In the genomic region with DNA sequence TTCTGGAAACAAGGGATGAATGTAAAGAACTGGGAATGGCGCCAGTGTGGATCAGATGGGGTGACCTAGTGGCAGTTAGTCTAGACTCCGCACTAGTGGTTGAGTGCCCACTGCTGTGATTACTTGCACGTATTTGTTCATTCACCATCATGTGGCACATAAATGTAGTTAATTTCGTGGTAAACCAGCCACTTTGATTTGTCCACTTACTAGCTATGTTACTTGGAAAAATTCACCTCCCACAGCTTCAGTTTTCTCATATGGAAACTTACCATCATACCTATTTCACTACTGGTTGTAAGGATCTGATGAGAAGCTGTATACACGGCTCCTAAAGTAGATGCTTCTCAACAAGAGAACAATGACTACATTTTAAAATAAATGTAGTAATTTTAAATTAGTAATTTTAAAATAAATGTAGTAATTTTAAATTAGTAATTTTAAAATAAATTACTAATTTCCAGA, we compare ENCODE assay signal across 8 cellular contexts. TPM values are rescaled to one million over a fixed set of nuclear protein-coding genes. Genes with fewer than 3 reads are reported as not detected.
DNase-seq lines count a peak whose midpoint lies in the region; ATAC-seq and TF ChIP-seq lines count a peak whose summit lies in the region.

No MANE protein-coding gene starts in this region.

- intact Hi-C loops in A673 (cut with micrococcal nuclease; ENCODE audit: unreplicated experiment) = no loop called here

- DNase-seq in A673 (ENCODE audit: low spot score) (no peak), adipocyte (ENCODE audit: low read depth) (no peak), lung (ENCODE audit: low spot score) (no peak), NCI-H2107 (lab: John Stamatoyannopoulos, UW) (no peak), DMS 273 treated with DMSO at 0.1 percent for 48 hours (lab: John Stamatoyannopoulos, UW) (no peak), SKM-1 treated with dmso at 0.1 percent for 144 hours (lab: John Stamatoyannopoulos, UW; ENCODE audit: unreplicated experiment) (no peak)

- H3K9me3 ChIP-seq in A673 (ENCODE audit: low read depth, low read length, poor library complexity, severe bottlenecking) (no peaks in the 10 kb centered on the region), adipocyte (ENCODE audit: control insufficient read depth, low read length) (no peaks in the 10 kb centered on the region), lung (ENCODE audit: control insufficient read depth in 2 of 2, insufficient read depth in 1 of 2, low read length in 1 of 2) (no peaks in the 10 kb centered on the region)

- TSS peak; percentile 92 for BruUV-seq in A673 (replicated peaks; lab: Mats Ljungman, UMichigan)

- TF ChIP-seq CTCF in A673 (conservative IDR thresholded peaks at IDR 0.05; ENCODE audit: low read depth, low read length) (no peak), lung (IDR thresholded peaks at IDR 0.05; ENCODE audit: control extremely low read depth, extremely low read depth) (no peak)

- H3K27me3 ChIP-seq in A673 (replicated peaks; ENCODE audit: insufficient read depth, low read depth, low read length, poor library complexity) (no peaks in the 10 kb centered on the region), adipocyte (replicated peaks; ENCODE audit: control insufficient read depth, insufficient read depth, low read length) (peaks cover 3% of the 10 kb centered on the region), lung (ENCODE audit: control insufficient read depth, insufficient read depth) (no peaks in the 10 kb centered on the region)

- H3K27ac ChIP-seq in A673 (ENCODE audit: low read depth, low read length, poor library complexity, severe bottlenecking) = peak overlapping the region; percentile 65
- peak overlapping the region; percentile 62 to 89 for H3K27ac ChIP-seq in lung (ENCODE audit: low read depth in 1 of 2, low read length in 1 of 2)

- H3K4me1 ChIP-seq in A673 (ENCODE audit: insufficient read depth, low read length, poor library complexity, severe bottlenecking) (no peaks in the 10 kb centered on the region), adipocyte (ENCODE audit: control insufficient read depth, insufficient read depth, low read length) (no peaks in the 10 kb centered on the region), lung (ENCODE audit: control insufficient read depth in 2 of 2, insufficient read depth in 2 of 2, low read length in 2 of 2) (peaks cover 0 to 5% of the 10 kb centered on the region in 2 donors)

- ATAC-seq in GM21717 (IDR thresholded peaks at IDR 0.05; ENCODE audit: unreplicated experiment) (peak; percentile 16), lung (ENCODE audit: insufficient read depth, low FRiP score) (no peak), HG03439 (IDR thresholded peaks at IDR 0.05; ENCODE audit: unreplicated experiment) (no peak)

- H3K4me3 ChIP-seq in A673 (ENCODE audit: low read depth, low read length, poor library complexity, severe bottlenecking) = peak overlapping the region; percentile 70
- peak overlapping the region; percentile 83 for H3K4me3 ChIP-seq in adipocyte (ENCODE audit: low read length)
- peak overlapping the region; percentile 18 for H3K4me3 ChIP-seq in lung

- peak overlapping the region; percentile 82 for H3K9ac ChIP-seq in adipocyte (ENCODE audit: low read length)

- H3K36me3 ChIP-seq in A673 (ENCODE audit: insufficient read depth, low read length, poor library complexity, severe bottlenecking) = no peaks in the 10 kb centered on the region
- H3K36me3 ChIP-seq in adipocyte (ENCODE audit: control insufficient read depth, insufficient read depth, low read length, severe bottlenecking) = no peaks in the 10 kb centered on the region
- no peaks in the 10 kb centered on the region for H3K36me3 ChIP-seq in lung (ENCODE audit: control insufficient read depth in 2 of 2, insufficient read depth in 2 of 2, low read length in 2 of 2)

- POLR2A ChIA-PET in A673 (lab: Charles Lee; ENCODE audit: low non-redundant PET) = no interaction called here

- CTCF ChIA-PET in A673 (lab: Charles Lee) = no interaction called here

- 15 to 36% methylated on average over 5 of the region's 5 CpGs for WGBS in lung, 2 donors

RNA-seq across cellular contexts. Expression of gene DYNLT3, which starts 0.4 kb away (rescaled TPM):
- total RNA-seq in A673 (2021) (38.3 and 38.5 TPM in 2 replicates), lung (10 to 100 TPM; 20.1 to 33.1 TPM)
- polyA plus RNA-seq in lung = 10 to 100 TPM; 16.5 to 17.0 TPM

Comparison
In these comparisons a context has a peak if more than half of its experiments do, and no peak if none do; other contexts are left out.
1. H3K4me3 ChIP-seq: peak in every context shown above with its lines; median percentile 83 in adipocyte; 70 in A673; 18 in lung.